ENCODE assay signal across 2 cellular contexts in the genomic region with DNA sequence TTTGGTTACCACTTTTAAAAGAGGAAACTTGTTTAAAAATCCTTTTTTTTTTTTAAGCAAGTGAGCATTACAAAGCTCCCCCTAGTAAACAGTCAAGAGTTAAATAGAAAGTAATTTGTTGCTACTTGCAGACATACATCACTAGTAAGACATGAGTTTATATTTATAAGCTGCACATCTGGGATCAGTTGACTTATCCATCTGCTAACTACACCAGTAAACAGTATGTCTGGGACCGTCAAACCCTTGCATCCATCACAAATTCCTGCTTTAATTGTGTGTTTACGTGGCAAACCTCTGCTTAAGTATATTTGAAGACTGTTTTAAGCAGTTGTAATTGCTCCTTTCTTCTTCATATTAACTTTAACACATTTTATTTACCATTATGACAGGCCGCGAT.
TF ChIP-seq lines count a peak whose summit lies in the region.

No MANE protein-coding gene starts in this region.

TF ChIP-seq in IMR-90, 13 proteins besides CTCF, POLR2A, EP300 and RAD21:
- no peak for TF ChIP-seq CHD1 (IDR thresholded peaks at IDR 0.05; ENCODE audit: low read depth, low read length)
- TF ChIP-seq MAFK (IDR thresholded peaks at IDR 0.05; ENCODE audit: low read depth, low read length): no peak
- no peak for TF ChIP-seq CEBPB (IDR thresholded peaks at IDR 0.05; ENCODE audit: low read depth, low read length)
- TF ChIP-seq BHLHE40 (IDR thresholded peaks at IDR 0.05; ENCODE audit: low read depth, low read length): no peak
- no peak for TF ChIP-seq MXI1 (IDR thresholded peaks at IDR 0.05; ENCODE audit: borderline replicate concordance, low read depth, low read length)
- no peak for TF ChIP-seq SMC3 (IDR thresholded peaks at IDR 0.05; ENCODE audit: low read depth, low read length)
- TF ChIP-seq, protein P1, sequence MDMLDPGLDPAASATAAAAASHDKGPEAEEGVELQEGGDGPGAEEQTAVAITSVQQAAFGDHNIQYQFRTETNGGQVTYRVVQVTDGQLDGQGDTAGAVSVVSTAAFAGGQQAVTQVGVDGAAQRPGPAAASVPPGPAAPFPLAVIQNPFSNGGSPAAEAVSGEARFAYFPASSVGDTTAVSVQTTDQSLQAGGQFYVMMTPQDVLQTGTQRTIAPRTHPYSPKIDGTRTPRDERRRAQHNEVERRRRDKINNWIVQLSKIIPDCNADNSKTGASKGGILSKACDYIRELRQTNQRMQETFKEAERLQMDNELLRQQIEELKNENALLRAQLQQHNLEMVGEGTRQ (IDR thresholded peaks at IDR 0.05; ENCODE audit: low read depth, low read length): no peak
- TF ChIP-seq ELK1 (IDR thresholded peaks at IDR 0.05; ENCODE audit: borderline replicate concordance, low read depth, low read length): no peak
- TF ChIP-seq RFX5 (IDR thresholded peaks at IDR 0.05; ENCODE audit: low read depth, low read length): no peak
- TF ChIP-seq FOS (IDR thresholded peaks at IDR 0.05; ENCODE audit: low read depth, low read length): no peak
- TF ChIP-seq RCOR1 (IDR thresholded peaks at IDR 0.05; ENCODE audit: insufficient replicate concordance, low read length): no peak
- no peak for TF ChIP-seq MAZ (IDR thresholded peaks at IDR 0.05; ENCODE audit: borderline replicate concordance, low read depth, low read length)
- TF ChIP-seq NFE2L2 (IDR thresholded peaks at IDR 0.05; ENCODE audit: low read depth, low read length): no peak

TF ChIP-seq in GM12878, 131 proteins besides CTCF, POLR2A, EP300 and RAD21:
- TF ChIP-seq SUPT20H (IDR thresholded peaks at IDR 0.05; ENCODE audit: borderline replicate concordance, control insufficient read depth, low read depth, low read length): no peak
- TF ChIP-seq CHD1 (IDR thresholded peaks at IDR 0.05; ENCODE audit: low read depth, low read length): no peak
- TF ChIP-seq, protein P2, sequence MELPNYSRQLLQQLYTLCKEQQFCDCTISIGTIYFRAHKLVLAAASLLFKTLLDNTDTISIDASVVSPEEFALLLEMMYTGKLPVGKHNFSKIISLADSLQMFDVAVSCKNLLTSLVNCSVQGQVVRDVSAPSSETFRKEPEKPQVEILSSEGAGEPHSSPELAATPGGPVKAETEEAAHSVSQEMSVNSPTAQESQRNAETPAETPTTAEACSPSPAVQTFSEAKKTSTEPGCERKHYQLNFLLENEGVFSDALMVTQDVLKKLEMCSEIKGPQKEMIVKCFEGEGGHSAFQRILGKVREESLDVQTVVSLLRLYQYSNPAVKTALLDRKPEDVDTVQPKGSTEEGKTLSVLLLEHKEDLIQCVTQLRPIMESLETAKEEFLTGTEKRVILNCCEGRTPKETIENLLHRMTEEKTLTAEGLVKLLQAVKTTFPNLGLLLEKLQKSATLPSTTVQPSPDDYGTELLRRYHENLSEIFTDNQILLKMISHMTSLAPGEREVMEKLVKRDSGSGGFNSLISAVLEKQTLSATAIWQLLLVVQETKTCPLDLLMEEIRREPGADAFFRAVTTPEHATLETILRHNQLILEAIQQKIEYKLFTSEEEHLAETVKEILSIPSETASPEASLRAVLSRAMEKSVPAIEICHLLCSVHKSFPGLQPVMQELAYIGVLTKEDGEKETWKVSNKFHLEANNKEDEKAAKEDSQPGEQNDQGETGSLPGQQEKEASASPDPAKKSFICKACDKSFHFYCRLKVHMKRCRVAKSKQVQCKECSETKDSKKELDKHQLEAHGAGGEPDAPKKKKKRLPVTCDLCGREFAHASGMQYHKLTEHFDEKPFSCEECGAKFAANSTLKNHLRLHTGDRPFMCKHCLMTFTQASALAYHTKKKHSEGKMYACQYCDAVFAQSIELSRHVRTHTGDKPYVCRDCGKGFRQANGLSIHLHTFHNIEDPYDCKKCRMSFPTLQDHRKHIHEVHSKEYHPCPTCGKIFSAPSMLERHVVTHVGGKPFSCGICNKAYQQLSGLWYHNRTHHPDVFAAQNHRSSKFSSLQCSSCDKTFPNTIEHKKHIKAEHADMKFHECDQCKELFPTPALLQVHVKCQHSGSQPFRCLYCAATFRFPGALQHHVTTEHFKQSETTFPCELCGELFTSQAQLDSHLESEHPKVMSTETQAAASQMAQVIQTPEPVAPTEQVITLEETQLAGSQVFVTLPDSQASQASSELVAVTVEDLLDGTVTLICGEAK (IDR thresholded peaks at IDR 0.05; ENCODE audit: borderline replicate concordance): 0 out of 2 replicates have a peak, but pooled peaks have one; percentile 16
